Comparison of ENCODE assay signal across 33 cellular contexts in genomic region chr1:59415286-59415850, GRCh38.
"Had no signal": no experiment of that assay in that cellular context is flagged by ENCODE, and none has a peak within 500 bp of the region (broad histone marks: within the 10 kb centered on the region; RNA-seq: fewer than 3 reads in every experiment).

No MANE protein-coding gene starts in this region.

- H3K4me3 Mint-ChIP-seq: activated CD4-positive, alpha-beta memory T cell treated with anti-CD3 and anti-CD28 coated beads, Interleukin-2, amount 10 ng/mL, durations not matched to agents 7 days and 5 days; activated naive CD8-positive, alpha-beta T cell treated with anti-CD3 and anti-CD28 coated beads for 36 hours; activated T-cell treated with anti-CD3 and anti-CD28 coated beads, Interleukin-2, amount 50 U/mL, for 72 hours; activated T-helper 17 cell treated with anti-CD3 and anti-CD28 coated beads, Interleukin-2, amount 50 U/mL, for 72 hours had no signal

- DNase-seq: activated CD4-positive, alpha-beta memory T cell treated with anti-CD3 and anti-CD28 coated beads, Interleukin-2, amount 10 ng/mL, durations not matched to agents 7 days and 5 days; activated CD4-positive, alpha-beta T cell treated with anti-CD3 and anti-CD28 coated beads for 1 hour; activated CD4-positive, alpha-beta T cell treated with anti-CD3 and anti-CD28 coated beads for 48 hours; activated CD4-positive, CD25-positive, alpha-beta regulatory T cell; activated effector memory CD4-positive, alpha-beta T cell treated with anti-CD3 and anti-CD28 coated beads, Interleukin-2, amount 50 U/mL, for 16 hours; activated naive CD4-positive, alpha-beta T cell; activated naive CD4-positive, alpha-beta T cell treated with anti-CD3 and anti-CD28 coated beads, Interleukin-2, amount 50 U/mL, for 16 hours; activated naive CD8-positive, alpha-beta T cell treated with anti-CD3 and anti-CD28 coated beads for 36 hours; activated T-cell treated with anti-CD3 and anti-CD28 coated beads, Interleukin-2, amount 50 U/mL, for 1 hour; activated T-cell treated with anti-CD3 and anti-CD28 coated beads, Interleukin-2, amount 50 U/mL, for 72 hours; amygdala; body of pancreas; caudate nucleus; Karpas-422; MG63; NCI-H1048; NCI-H1105 treated with DMSO at 0.1 percent for 48 hours; NCI-H1436; NCI-H1694; NCI-H1930; NCI-H2081 treated with DMSO at 0.1 percent for 48 hours; NCI-H446 treated with DMSO at 0.1 percent for 48 hours; PC-9; SIG-M5; SW 1271; T-helper 1 cell; T-helper 2 cell; T-helper 9 cell; WERI-Rb-1 had no signal

- H3K4me1 ChIP-seq: body of pancreas had no signal

- H3K4me3 ChIP-seq: ascending aorta, body of pancreas, MG63, PC-9 had no signal

- ATAC-seq: activated T-cell treated with anti-CD3 and anti-CD28 coated beads, Interleukin-2, amount 50 U/mL, for 72 hours; activated T-helper 17 cell treated with anti-CD3 and anti-CD28 coated beads, Interleukin-2, amount 50 U/mL, for 72 hours; body of pancreas; Right ventricle myocardium inferior had no signal

- H2AFZ ChIP-seq: PC-9 had no signal

- H3K27ac ChIP-seq: ascending aorta, body of pancreas, PC-9, RWPE1, WERI-Rb-1 had no signal

- H3K27me3 ChIP-seq: ascending aorta, body of pancreas, MG63 had no signal

- H3K4me1 Mint-ChIP-seq: activated CD4-positive, alpha-beta memory T cell treated with anti-CD3 and anti-CD28 coated beads, Interleukin-2, amount 10 ng/mL, durations not matched to agents 7 days and 5 days; activated T-helper 17 cell treated with anti-CD3 and anti-CD28 coated beads, Interleukin-2, amount 50 U/mL, for 72 hours had no signal

- H3K36me3 ChIP-seq: ascending aorta, MG63, WERI-Rb-1 had no signal

- H3K27me3 Mint-ChIP-seq: activated CD4-positive, alpha-beta memory T cell treated with anti-CD3 and anti-CD28 coated beads, Interleukin-2, amount 10 ng/mL, durations not matched to agents 7 days and 5 days; activated naive CD8-positive, alpha-beta T cell treated with anti-CD3 and anti-CD28 coated beads for 36 hours; activated T-helper 17 cell treated with anti-CD3 and anti-CD28 coated beads, Interleukin-2, amount 50 U/mL, for 72 hours had no signal

- H3K4me2 ChIP-seq: PC-9 had no signal

- H3K27ac Mint-ChIP-seq: activated CD4-positive, alpha-beta memory T cell treated with anti-CD3 and anti-CD28 coated beads, Interleukin-2, amount 10 ng/mL, durations not matched to agents 7 days and 5 days; activated naive CD8-positive, alpha-beta T cell treated with anti-CD3 and anti-CD28 coated beads for 36 hours; activated T-cell treated with anti-CD3 and anti-CD28 coated beads, Interleukin-2, amount 50 U/mL, for 72 hours; activated T-helper 17 cell treated with anti-CD3 and anti-CD28 coated beads, Interleukin-2, amount 50 U/mL, for 72 hours had no signal

- H3K9me3 Mint-ChIP-seq: activated CD4-positive, alpha-beta memory T cell treated with anti-CD3 and anti-CD28 coated beads, Interleukin-2, amount 10 ng/mL, durations not matched to agents 7 days and 5 days; activated naive CD8-positive, alpha-beta T cell treated with anti-CD3 and anti-CD28 coated beads for 36 hours; activated T-cell treated with anti-CD3 and anti-CD28 coated beads, Interleukin-2, amount 50 U/mL, for 72 hours; activated T-helper 17 cell treated with anti-CD3 and anti-CD28 coated beads, Interleukin-2, amount 50 U/mL, for 72 hours had no signal

- H3K9me3 ChIP-seq: ascending aorta, body of pancreas, MG63 had no signal
